18 cellular contexts compared by ENCODE assay signal in the genomic region with DNA sequence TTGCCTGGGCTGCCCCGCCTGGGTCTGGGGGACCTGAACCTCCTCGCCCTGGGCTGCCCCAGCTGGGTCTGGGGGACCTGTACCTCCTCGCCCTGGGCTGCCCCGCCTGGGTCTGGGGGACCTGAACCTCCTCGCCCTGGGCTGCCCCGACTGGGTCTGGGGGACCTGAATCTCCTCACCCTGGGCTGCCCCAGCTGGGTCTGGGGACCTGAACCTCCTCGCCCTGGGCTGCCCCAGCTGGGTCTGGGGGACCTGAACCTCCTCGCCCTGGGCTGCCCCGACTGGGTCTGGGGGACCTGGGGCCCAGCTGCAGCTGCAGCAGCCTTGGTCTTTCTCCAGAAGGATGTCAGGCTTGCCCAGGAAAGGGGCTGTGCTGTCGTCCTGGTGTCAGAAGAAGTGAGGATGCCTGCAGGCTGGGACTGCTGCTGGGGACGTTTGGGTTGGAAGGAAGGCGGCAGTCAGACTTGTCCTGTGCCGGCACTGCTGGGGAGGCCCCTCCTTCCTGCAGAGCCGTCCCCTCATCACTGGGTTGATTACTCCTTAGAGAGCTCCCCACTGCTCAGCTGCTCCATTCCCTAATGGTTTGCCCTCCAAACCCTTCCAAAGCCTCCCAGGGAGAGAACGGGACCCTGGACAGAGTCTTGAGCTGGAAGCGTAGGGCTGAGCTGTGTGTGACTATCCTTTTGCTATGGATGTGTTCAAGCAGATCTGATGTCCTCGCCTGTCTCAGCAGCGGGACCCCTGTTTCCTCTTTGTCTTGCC. TPM values are rescaled to one million over a fixed set of nuclear protein-coding genes. Genes with fewer than 3 reads are reported as not detected.
DNase-seq lines count a peak whose midpoint lies in the region; ATAC-seq, FAIRE-seq and TF ChIP-seq lines count a peak whose summit lies in the region.
"Had no signal": no experiment of that assay in that cellular context is flagged by ENCODE, and none has a peak within 500 bp of the region (broad histone marks: within the 10 kb centered on the region; RNA-seq: fewer than 3 reads in every experiment).

No MANE protein-coding gene starts in this region.

- no peak overlapping the region for H3K9ac ChIP-seq in GM12878 (ENCODE audit: control insufficient read depth, insufficient read depth, low read length)

- CTCF ChIA-PET in GM12878 (lab: Yijun Ruan, JAX): interaction anchor here (0.7 to 1.5 kb wide), 3 partner anchors 9 to 202 kb away, joined by 3 to 4 read pairs (median 3); partner anchors contain the start of gene AJM1
- CTCF ChIA-PET in CD4-positive, alpha-beta T cell (lab: Charles Lee): no interaction called here

- TF ChIP-seq RAD21 in GM12878 (IDR thresholded peaks at IDR 0.05; ENCODE audit: insufficient read depth, low read depth, low read length): no peak

- no peaks in the 10 kb centered on the region for H3K79me2 ChIP-seq in GM12878 (ENCODE audit: control insufficient read depth, insufficient read depth, low read length)

- H3K9me3 Mint-ChIP-seq in activated T-cell treated with anti-CD3 and anti-CD28 coated beads, Interleukin-2, amount 50 U/mL, for 72 hours: no peaks in the 10 kb centered on the region
- H3K9me3 Mint-ChIP-seq in osteocyte (ENCODE audit: unreplicated experiment): no peaks in the 10 kb centered on the region
- no peaks in the 10 kb centered on the region for H3K9me3 Mint-ChIP-seq in naive thymus-derived CD8-positive, alpha-beta T cell
- H3K9me3 Mint-ChIP-seq in CD4-positive, alpha-beta T cell: no peaks in the 10 kb centered on the region
- H3K9me3 Mint-ChIP-seq: CD8-positive, alpha-beta T cell had no signal

- SMC1A ChIA-PET in GM12878 (lab: Charles Lee; ENCODE audit: uncharacterized antibody, unreplicated experiment): no interaction called here

- no peak for FAIRE-seq in GM12878 (lab: Jason Lieb, UNC)
- FAIRE-seq: D721Med had no signal

- peak; percentile 43; the same call in 1 of the 2 replicates for TF ChIP-seq POLR2A in GM12878 (IDR thresholded peaks at IDR 0.05; ENCODE audit: low read depth, low read length)

- no peaks in the 10 kb centered on the region for H3K4me1 ChIP-seq in GM12878 (ENCODE audit: control insufficient read depth, insufficient read depth, low read length)

- H2AFZ ChIP-seq in GM12878 (ENCODE audit: control insufficient read depth, low read depth, low read length): no peak overlapping the region

- no peak overlapping the region for H3K27ac ChIP-seq in GM12878 (ENCODE audit: control insufficient read depth, insufficient read depth)
- no peak overlapping the region for H3K27ac ChIP-seq in CD4-positive, alpha-beta T cell (ENCODE audit: low read depth, low read length)

- no peak overlapping the region for H3K4me3 ChIP-seq in GM12878

- H3K4me1 Mint-ChIP-seq in activated T-cell treated with anti-CD3 and anti-CD28 coated beads, Interleukin-2, amount 50 U/mL, for 72 hours (ENCODE audit: low read depth): no peaks in the 10 kb centered on the region
- peaks cover 5% of the 10 kb centered on the region for H3K4me1 Mint-ChIP-seq in osteocyte (ENCODE audit: unreplicated experiment)
- H3K4me1 Mint-ChIP-seq in naive thymus-derived CD8-positive, alpha-beta T cell: no peaks in the 10 kb centered on the region
- H3K4me1 Mint-ChIP-seq in CD4-positive, alpha-beta T cell (ENCODE audit: low read depth): no peaks in the 10 kb centered on the region

- H3K27me3 ChIP-seq in GM12878 (replicated peaks in 1 of 2; ENCODE audit: control insufficient read depth in 2 of 2, insufficient read depth in 2 of 2, low read length in 1 of 2): no peaks in the 10 kb centered on the region
- no peaks in the 10 kb centered on the region for H3K27me3 ChIP-seq in CD4-positive, alpha-beta T cell (ENCODE audit: control insufficient read depth, insufficient read depth, low read length)

- no peaks in the 10 kb centered on the region for H4K20me1 ChIP-seq in GM12878 (ENCODE audit: control insufficient read depth, insufficient read depth)

- H3K9me3 ChIP-seq in GM12878 (replicated peaks; ENCODE audit: control insufficient read depth, insufficient read depth, low read length): no peaks in the 10 kb centered on the region
- no peaks in the 10 kb centered on the region for H3K9me3 ChIP-seq in CD4-positive, alpha-beta T cell (ENCODE audit: control insufficient read depth, low read length)

- in situ Hi-C loops in GM12878 (cut with MboI): no loop called here

- intact Hi-C loops in GM12878 (cut with micrococcal nuclease; ENCODE audit: unreplicated experiment): no loop called here
- intact Hi-C loops in left ventricle myocardium superior (cut with micrococcal nuclease): no loop called here
- intact Hi-C loops in CD4-positive, alpha-beta T cell (cut with DNase I, micrococcal nuclease): no loop called here

- ATAC-seq in activated T-cell treated with anti-CD3 and anti-CD28 coated beads, Interleukin-2, amount 50 U/mL, for 72 hours (replicated peaks in 1 of 2): no peak
- ATAC-seq in GM12878: no peak
- ATAC-seq in left ventricle myocardium superior: peak; percentile 24
- no peak for ATAC-seq in naive thymus-derived CD8-positive, alpha-beta T cell
- no peak for ATAC-seq in CD4-positive, alpha-beta T cell (ENCODE audit: poor library complexity)
- ATAC-seq: CD8-positive, alpha-beta T cell had no signal

- BruUV-seq in GM12878 (replicated peaks; lab: Mats Ljungman, UMichigan): no TSS peak

- TF ChIP-seq CTCF in GM12878 (IDR thresholded peaks at IDR 0.05 in 2 of 3, conservative IDR thresholded peaks at IDR 0.05 in 1 of 3; ENCODE audit: control insufficient read depth in 2 of 3, extremely low read depth in 1 of 3, insufficient read depth in 1 of 3, low read depth in 3 of 3, low read length in 3 of 3): no peak
- TF ChIP-seq CTCF in osteocyte (IDR thresholded peaks at IDR 0.05): no peak
- no peak for TF ChIP-seq CTCF in CD4-positive, alpha-beta T cell (IDR thresholded peaks at IDR 0.05)
- no peak for TF ChIP-seq CTCF in GM10266 (IDR thresholded peaks at IDR 0.05; ENCODE audit: control insufficient read depth, insufficient read depth, low read depth, missing control alignments)

- 87% methylated on average over 18 of the region's 18 CpGs for WGBS in GM12878 (ENCODE audit: insufficient coverage, insufficient replicate concordance, low lambda C conversion rate, missing lambda C conversion rate)

- peak overlapping the region; percentile 65 for H3K27ac Mint-ChIP-seq in activated T-cell treated with anti-CD3 and anti-CD28 coated beads, Interleukin-2, amount 50 U/mL, for 72 hours
- H3K27ac Mint-ChIP-seq in osteocyte (ENCODE audit: unreplicated experiment): peak overlapping the region; percentile 35
- no peak overlapping the region for H3K27ac Mint-ChIP-seq in naive thymus-derived CD8-positive, alpha-beta T cell
- no peak overlapping the region for H3K27ac Mint-ChIP-seq in CD4-positive, alpha-beta T cell
- H3K27ac Mint-ChIP-seq: CD8-positive, alpha-beta T cell had no signal

- H3K36me3 ChIP-seq in GM12878 (ENCODE audit: control insufficient read depth in 2 of 2, insufficient read depth in 2 of 2, low read length in 1 of 2): peaks cover 3 to 12% of the 10 kb centered on the region in 2 experiments; a peak in 3 of 4 replicates

- TF ChIP-seq EP300 in GM12878 (IDR thresholded peaks at IDR 0.05; ENCODE audit: borderline replicate concordance in 1 of 2, control insufficient read depth in 1 of 2, low read depth in 2 of 2, low read length in 2 of 2): no peak

- POLR2A ChIA-PET in GM12878 (lab: Charles Lee): interaction anchor here (0.6 kb wide), 1 partner anchor 11 kb away, joined by 3 read pairs; no protein-coding TSS in a partner anchor
- POLR2A ChIA-PET in naive thymus-derived CD8-positive, alpha-beta T cell (lab: Charles Lee): no interaction called here
- POLR2A ChIA-PET in CD4-positive, alpha-beta T cell (lab: Charles Lee): no interaction called here

- no peak overlapping the region for H3K4me3 Mint-ChIP-seq in activated T-cell treated with anti-CD3 and anti-CD28 coated beads, Interleukin-2, amount 50 U/mL, for 72 hours
- no peak overlapping the region for H3K4me3 Mint-ChIP-seq in osteocyte (ENCODE audit: unreplicated experiment)
- no peak overlapping the region for H3K4me3 Mint-ChIP-seq in naive thymus-derived CD8-positive, alpha-beta T cell
- no peak overlapping the region for H3K4me3 Mint-ChIP-seq in CD4-positive, alpha-beta T cell
- H3K4me3 Mint-ChIP-seq: CD8-positive, alpha-beta T cell had no signal

- H3K27me3 Mint-ChIP-seq in activated T-cell treated with anti-CD3 and anti-CD28 coated beads, Interleukin-2, amount 50 U/mL, for 72 hours (ENCODE audit: low read depth): no peaks in the 10 kb centered on the region
- H3K27me3 Mint-ChIP-seq in osteocyte (ENCODE audit: unreplicated experiment): no peaks in the 10 kb centered on the region
- no peaks in the 10 kb centered on the region for H3K27me3 Mint-ChIP-seq in naive thymus-derived CD8-positive, alpha-beta T cell
- no peaks in the 10 kb centered on the region for H3K27me3 Mint-ChIP-seq in CD4-positive, alpha-beta T cell

- RAD21 ChIA-PET in GM12878 (lab: Charles Lee; ENCODE audit: unreplicated experiment): no interaction called here

- DNase-seq in activated T-cell treated with anti-CD3 and anti-CD28 coated beads, Interleukin-2, amount 50 U/mL, for 72 hours: no peak
- no peak for DNase-seq in activated T-cell treated with anti-CD3 and anti-CD28 coated beads, Interleukin-2, amount 50 U/mL, for 1 hour
- DNase-seq in GM12878 (ENCODE audit: low read depth, low spot score): no peak
- peak; percentile 37 for DNase-seq in left ventricle myocardium superior
- no peak for DNase-seq in osteocyte (ENCODE audit: extremely low spot score, unreplicated experiment)
- no peak for DNase-seq in naive thymus-derived CD8-positive, alpha-beta T cell
- no peak for DNase-seq in CD4-positive, alpha-beta T cell
- DNase-seq in GM10266 (ENCODE audit: extremely low spot score): no peak
- DNase-seq: 8988T, DMS79, GOT3, KG1, NCI-H1048, NCI-H1694, NCI-H2227 treated with DMSO at 0.1 percent for 48 hours, NCI-H524 had no signal

- no peak overlapping the region for H3K4me2 ChIP-seq in GM12878 (ENCODE audit: control insufficient read depth, insufficient read depth)

- peaks cover 0 to 4% of the 10 kb centered on the region in 2 donors for H3K36me3 Mint-ChIP-seq in activated T-cell treated with anti-CD3 and anti-CD28 coated beads, Interleukin-2, amount 50 U/mL, for 72 hours (ENCODE audit: insufficient read depth in 2 of 2)
- H3K36me3 Mint-ChIP-seq in osteocyte (ENCODE audit: unreplicated experiment): peaks cover 18% of the 10 kb centered on the region
- peaks cover 0 to 21% (median 6%) of the 10 kb centered on the region in 3 donors for H3K36me3 Mint-ChIP-seq in naive thymus-derived CD8-positive, alpha-beta T cell
- peaks cover 32% of the 10 kb centered on the region for H3K36me3 Mint-ChIP-seq in CD4-positive, alpha-beta T cell (ENCODE audit: low read depth)

RNA-seq across cellular contexts. Expression of gene AJM1, which starts 8.7 kb away (rescaled TPM):
- 1 to 10 TPM; 5.3 to 5.7 TPM for total RNA-seq in activated T-cell treated with anti-CD3 and anti-CD28 coated beads, Interleukin-2, amount 50 U/mL, for 72 hours
- total RNA-seq in GM12878 (2013; cell fraction: nucleolus; rRNA removed): 13.9 and 16.4 TPM in 2 replicates
- total RNA-seq in GM12878 (2014; rRNA removed) (0.98 and 1.2 TPM in 2 replicates), GM12878 (2014; rRNA removed; fragmentation: Illumina TruSeq; extraction: Trizol) (0.27 and 0.46 TPM in 2 replicates), GM12878 (2021) (1.9 and 2.5 TPM in 2 replicates), left ventricle myocardium superior (9.1 TPM), osteocyte (4.4 and 4.5 TPM in 2 replicates)
- 0.25 TPM for polyA plus RNA-seq in GM12878 (2011; ENCODE audit: low read depth)
- polyA plus RNA-seq in GM12878 (2011; rRNA removed) (0.55 and 1.2 TPM in 2 replicates), GM12878 (2014; fragmentation: Illumina TruSeq; extraction: Trizol) (0.06 TPM in 1 of 2 replicates, not detected in the other), GM12878 (2014; fragmentation: Nextera tagmentation; extraction: Ambion mirVana) (not detected), GM12878 (2014; rRNA removed) (1.6 and 2.7 TPM in 2 replicates), GM12878 (2016; fragmentation: Nextera tagmentation; extraction: Ambion mirVana) (under 1 TPM; 0.54 to 0.82 TPM)
- 0.97 and 1.9 TPM in 2 replicates for polyA plus RNA-seq in GM12878 (2011; cell fraction: cytosol; rRNA removed)
- 35.1 and 40.0 TPM in 2 replicates for polyA plus RNA-seq in GM12878 (2011; cell fraction: nucleus; rRNA removed)
- 1.9 and 2.7 TPM in 2 replicates for polyA plus RNA-seq in GM12878 (2012)
- 0.07 and 0.62 TPM in 2 replicates for polyA minus RNA-seq in GM12878 (2011; rRNA and poly(A)+ RNA removed)
- 0.31 and 1.1 TPM in 2 replicates for polyA minus RNA-seq in GM12878 (2011; cell fraction: cytosol; rRNA and poly(A)+ RNA removed)
- polyA minus RNA-seq in GM12878 (2011; cell fraction: nucleus; rRNA and poly(A)+ RNA removed): 3.6 and 4.8 TPM in 2 replicates
- 1 to 10 TPM; 1.3 TPM for total RNA-seq in naive thymus-derived CD8-positive, alpha-beta T cell
- under 1 TPM in 2 of 3 donors, not detected in 1; 0.05 to 0.10 TPM for polyA plus RNA-seq in naive thymus-derived CD8-positive, alpha-beta T cell
- total RNA-seq in CD4-positive, alpha-beta T cell: 1 to 10 TPM; 1.1 to 1.2 TPM

RNA-seq across cellular contexts. Expression of gene PHPT1, which starts 15.6 kb away (rescaled TPM):
- 100 to 1,000 TPM in 1 of 2 donors, 10 to 100 TPM in 1; 95.7 to 111 TPM for total RNA-seq in activated T-cell treated with anti-CD3 and anti-CD28 coated beads, Interleukin-2, amount 50 U/mL, for 72 hours
- 66.9 and 74.5 TPM in 2 replicates for total RNA-seq in GM12878 (2013; cell fraction: nucleolus; rRNA removed)
- total RNA-seq in GM12878 (2014; rRNA removed) (123 and 124 TPM in 2 replicates), GM12878 (2014; rRNA removed; fragmentation: Illumina TruSeq; extraction: Trizol) (59.6 and 70.6 TPM in 2 replicates), GM12878 (2021) (131 and 132 TPM in 2 replicates), left ventricle myocardium superior (357 TPM), osteocyte (131 and 142 TPM in 2 replicates)
- 68.1 TPM for polyA plus RNA-seq in GM12878 (2011; ENCODE audit: low read depth)
- polyA plus RNA-seq in GM12878 (2011; rRNA removed) (39.9 and 90.2 TPM in 2 replicates), GM12878 (2014; fragmentation: Illumina TruSeq; extraction: Trizol) (7.1 and 56.2 TPM in 2 replicates), GM12878 (2014; fragmentation: Nextera tagmentation; extraction: Ambion mirVana) (100 to 1,000 TPM; 169 to 200 TPM), GM12878 (2014; rRNA removed) (148 and 151 TPM in 2 replicates), GM12878 (2016; fragmentation: Nextera tagmentation; extraction: Ambion mirVana) (100 to 1,000 TPM; 306 to 323 TPM)
- 155 and 276 TPM in 2 replicates for polyA plus RNA-seq in GM12878 (2011; cell fraction: cytosol; rRNA removed)
- 525 and 671 TPM in 2 replicates for polyA plus RNA-seq in GM12878 (2011; cell fraction: nucleus; rRNA removed)
- polyA plus RNA-seq in GM12878 (2012): 128 and 143 TPM in 2 replicates
- 13.4 and 29.2 TPM in 2 replicates for polyA minus RNA-seq in GM12878 (2011; rRNA and poly(A)+ RNA removed)
- polyA minus RNA-seq in GM12878 (2011; cell fraction: cytosol; rRNA and poly(A)+ RNA removed): 21.8 and 22.6 TPM in 2 replicates
- 48.0 and 54.5 TPM in 2 replicates for polyA minus RNA-seq in GM12878 (2011; cell fraction: nucleus; rRNA and poly(A)+ RNA removed)
- 10 to 100 TPM; 25.2 to 29.6 TPM for total RNA-seq in naive thymus-derived CD8-positive, alpha-beta T cell
- 10 to 100 TPM; 82.6 to 98.1 (median 83.1) TPM for polyA plus RNA-seq in naive thymus-derived CD8-positive, alpha-beta T cell
- total RNA-seq in CD4-positive, alpha-beta T cell: 10 to 100 TPM; 13.6 to 17.8 TPM

RNA-seq across cellular contexts. Expression of gene MAMDC4, which starts 18.6 kb away (rescaled TPM):
- 10 to 100 TPM; 11.7 to 14.8 TPM for total RNA-seq in activated T-cell treated with anti-CD3 and anti-CD28 coated beads, Interleukin-2, amount 50 U/mL, for 72 hours
- total RNA-seq in GM12878 (2013; cell fraction: nucleolus; rRNA removed): 29.6 and 35.9 TPM in 2 replicates
- total RNA-seq in GM12878 (2014; rRNA removed) (2.9 and 4.5 TPM in 2 replicates), GM12878 (2014; rRNA removed; fragmentation: Illumina TruSeq; extraction: Trizol) (0.41 and 0.85 TPM in 2 replicates), GM12878 (2021) (4.3 and 4.8 TPM in 2 replicates), left ventricle myocardium superior (12.9 TPM), osteocyte (7.4 and 9.4 TPM in 2 replicates)
- polyA plus RNA-seq in GM12878 (2011; ENCODE audit: low read depth): 0.41 TPM
- polyA plus RNA-seq in GM12878 (2011; rRNA removed) (1.1 and 2.4 TPM in 2 replicates), GM12878 (2014; fragmentation: Illumina TruSeq; extraction: Trizol) (0.40 TPM in 1 of 2 replicates, not detected in the other), GM12878 (2014; fragmentation: Nextera tagmentation; extraction: Ambion mirVana) (under 1 TPM in 1 of 2 experiments, not detected in 1; 0.22 TPM), GM12878 (2014; rRNA removed) (5.7 and 8.2 TPM in 2 replicates), GM12878 (2016; fragmentation: Nextera tagmentation; extraction: Ambion mirVana) (1 to 10 TPM; 2.0 to 2.4 TPM)
- polyA plus RNA-seq in GM12878 (2011; cell fraction: cytosol; rRNA removed): 2.3 and 4.8 TPM in 2 replicates
- 153 and 158 TPM in 2 replicates for polyA plus RNA-seq in GM12878 (2011; cell fraction: nucleus; rRNA removed)
- 4.2 and 5.7 TPM in 2 replicates for polyA plus RNA-seq in GM12878 (2012)
- polyA minus RNA-seq in GM12878 (2011; rRNA and poly(A)+ RNA removed): 0.44 and 2.1 TPM in 2 replicates
- 0.21 and 1.5 TPM in 2 replicates for polyA minus RNA-seq in GM12878 (2011; cell fraction: cytosol; rRNA and poly(A)+ RNA removed)
- 9.8 and 12.2 TPM in 2 replicates for polyA minus RNA-seq in GM12878 (2011; cell fraction: nucleus; rRNA and poly(A)+ RNA removed)
- total RNA-seq in naive thymus-derived CD8-positive, alpha-beta T cell: 1 to 10 TPM; 6.3 to 7.5 TPM
- under 1 TPM in 2 of 3 donors, not detected in 1; 0.14 to 0.35 TPM for polyA plus RNA-seq in naive thymus-derived CD8-positive, alpha-beta T cell
- 1 to 10 TPM; 2.2 to 3.4 TPM for total RNA-seq in CD4-positive, alpha-beta T cell

RNA-seq across cellular contexts. Expression of gene RABL6, which starts 25.8 kb away (rescaled TPM):
- total RNA-seq in activated T-cell treated with anti-CD3 and anti-CD28 coated beads, Interleukin-2, amount 50 U/mL, for 72 hours: 10 to 100 TPM; 65.7 to 66.8 TPM
- 57.1 and 70.1 TPM in 2 replicates for total RNA-seq in GM12878 (2013; cell fraction: nucleolus; rRNA removed)
- total RNA-seq in GM12878 (2014; rRNA removed) (75.9 and 88.4 TPM in 2 replicates), GM12878 (2014; rRNA removed; fragmentation: Illumina TruSeq; extraction: Trizol) (38.7 and 44.4 TPM in 2 replicates), GM12878 (2021) (125 and 134 TPM in 2 replicates), left ventricle myocardium superior (73.0 TPM), osteocyte (82.2 and 84.7 TPM in 2 replicates)
- polyA plus RNA-seq in GM12878 (2011; ENCODE audit: low read depth): 41.1 TPM
- polyA plus RNA-seq in GM12878 (2011; rRNA removed) (25.5 and 45.8 TPM in 2 replicates), GM12878 (2014; fragmentation: Illumina TruSeq; extraction: Trizol) (21.6 and 38.4 TPM in 2 replicates), GM12878 (2014; fragmentation: Nextera tagmentation; extraction: Ambion mirVana) (1 to 10 TPM; 1.4 to 5.4 TPM), GM12878 (2014; rRNA removed) (84.7 and 92.1 TPM in 2 replicates), GM12878 (2016; fragmentation: Nextera tagmentation; extraction: Ambion mirVana) (10 to 100 TPM; 16.4 to 41.0 TPM)
- 44.4 and 59.3 TPM in 2 replicates for polyA plus RNA-seq in GM12878 (2011; cell fraction: cytosol; rRNA removed)
- polyA plus RNA-seq in GM12878 (2011; cell fraction: nucleus; rRNA removed): 99.6 and 142 TPM in 2 replicates
- 49.6 and 55.1 TPM in 2 replicates for polyA plus RNA-seq in GM12878 (2012)
- 38.3 and 60.1 TPM in 2 replicates for polyA minus RNA-seq in GM12878 (2011; rRNA and poly(A)+ RNA removed)
- 20.6 and 22.6 TPM in 2 replicates for polyA minus RNA-seq in GM12878 (2011; cell fraction: cytosol; rRNA and poly(A)+ RNA removed)
- polyA minus RNA-seq in GM12878 (2011; cell fraction: nucleus; rRNA and poly(A)+ RNA removed): 27.8 and 54.0 TPM in 2 replicates
- total RNA-seq in naive thymus-derived CD8-positive, alpha-beta T cell: 10 to 100 TPM; 72.3 to 74.5 TPM
- 10 to 100 TPM; 11.6 to 17.2 (median 11.9) TPM for polyA plus RNA-seq in naive thymus-derived CD8-positive, alpha-beta T cell
- 10 to 100 TPM; 46.4 to 48.5 TPM for total RNA-seq in CD4-positive, alpha-beta T cell

RNA-seq across cellular contexts. Expression of gene EDF1, which starts 32.5 kb away (rescaled TPM):
- 100 to 1,000 TPM; 254 to 267 TPM for total RNA-seq in activated T-cell treated with anti-CD3 and anti-CD28 coated beads, Interleukin-2, amount 50 U/mL, for 72 hours
- total RNA-seq in GM12878 (2013; cell fraction: nucleolus; rRNA removed): 70.5 and 88.5 TPM in 2 replicates
- total RNA-seq in GM12878 (2014; rRNA removed): 312 and 337 TPM in 2 replicates
- 320 and 361 TPM in 2 replicates for total RNA-seq in GM12878 (2014; rRNA removed; fragmentation: Illumina TruSeq; extraction: Trizol)
- 319 and 330 TPM in 2 replicates for total RNA-seq in GM12878 (2021)
- polyA plus RNA-seq in GM12878 (2011; ENCODE audit: low read depth): 201 TPM
- polyA plus RNA-seq in GM12878 (2011; rRNA removed): 265 and 335 TPM in 2 replicates
- 364 and 406 TPM in 2 replicates for polyA plus RNA-seq in GM12878 (2011; cell fraction: cytosol; rRNA removed)
- 197 and 264 TPM in 2 replicates for polyA plus RNA-seq in GM12878 (2011; cell fraction: nucleus; rRNA removed)
- 366 and 424 TPM in 2 replicates for polyA plus RNA-seq in GM12878 (2012)
- 98.0 and 304 TPM in 2 replicates for polyA plus RNA-seq in GM12878 (2014; fragmentation: Illumina TruSeq; extraction: Trizol)
- polyA plus RNA-seq in GM12878 (2014; fragmentation: Nextera tagmentation; extraction: Ambion mirVana): 100 to 1,000 TPM; 110 to 177 TPM
- 418 and 469 TPM in 2 replicates for polyA plus RNA-seq in GM12878 (2014; rRNA removed)
- 100 to 1,000 TPM; 508 to 533 TPM for polyA plus RNA-seq in GM12878 (2016; fragmentation: Nextera tagmentation; extraction: Ambion mirVana)
- 98.5 and 108 TPM in 2 replicates for polyA minus RNA-seq in GM12878 (2011; rRNA and poly(A)+ RNA removed)
- polyA minus RNA-seq in GM12878 (2011; cell fraction: cytosol; rRNA and poly(A)+ RNA removed): 77.8 and 81.8 TPM in 2 replicates
- 29.1 and 55.4 TPM in 2 replicates for polyA minus RNA-seq in GM12878 (2011; cell fraction: nucleus; rRNA and poly(A)+ RNA removed)
- total RNA-seq in left ventricle myocardium superior: 354 TPM
- 338 and 342 TPM in 2 replicates for total RNA-seq in osteocyte
- 100 to 1,000 TPM; 291 to 301 TPM for total RNA-seq in naive thymus-derived CD8-positive, alpha-beta T cell
- 100 to 1,000 TPM; 319 to 403 (median 380) TPM for polyA plus RNA-seq in naive thymus-derived CD8-positive, alpha-beta T cell
- 100 to 1,000 TPM; 215 to 220 TPM for total RNA-seq in CD4-positive, alpha-beta T cell

Comparison
In these comparisons a context has a peak if more than half of its experiments do, and no peak if none do; other contexts are left out.
1. H3K27ac Mint-ChIP-seq: peak in activated T-cell treated with anti-CD3 and anti-CD28 coated beads, Interleukin-2, amount 50 U/mL, for 72 hours (single experiment) and osteocyte (single experiment); none in naive thymus-derived CD8-positive, alpha-beta T cell (0 of 10) and CD4-positive, alpha-beta T cell (single experiment).